8 cellular contexts compared by ENCODE assay signal in the genomic region with DNA sequence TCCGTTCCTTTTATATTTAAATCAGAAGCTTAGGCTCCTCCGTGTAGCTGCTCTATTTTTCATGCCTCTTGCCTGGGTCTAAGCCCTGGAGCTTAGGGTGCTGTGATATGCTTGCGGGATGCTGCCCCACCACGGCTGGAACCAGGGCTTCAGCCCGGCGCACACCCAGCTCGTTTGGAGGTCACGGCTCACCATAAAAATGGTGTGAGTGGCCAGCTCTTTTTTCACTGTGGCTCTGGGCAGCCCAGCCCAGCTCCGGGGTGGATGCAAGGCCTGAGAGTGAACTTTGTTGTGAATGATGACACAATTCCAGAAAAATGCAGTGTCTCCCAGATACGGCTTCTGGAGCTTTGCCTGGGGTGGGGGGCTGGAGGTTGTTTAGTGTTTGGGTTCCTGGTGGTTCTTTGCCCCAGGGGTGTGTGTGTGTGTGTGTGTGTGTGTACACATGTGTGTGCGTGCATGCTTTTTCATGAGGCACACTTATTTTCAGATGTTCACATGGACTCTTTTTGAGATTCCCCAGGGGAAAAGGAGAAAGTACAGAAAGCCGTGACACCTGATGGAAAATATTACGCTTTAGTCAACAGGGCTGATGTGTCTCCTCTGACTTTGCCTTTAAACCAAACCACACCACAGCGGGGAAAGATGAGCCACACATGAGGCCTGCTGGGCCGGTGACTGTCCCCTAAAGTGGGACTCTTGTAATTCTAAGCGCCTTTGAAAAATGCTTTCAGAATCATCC. TPM values are rescaled to one million over a fixed set of nuclear protein-coding genes. Genes with fewer than 3 reads are reported as not detected.
DNase-seq lines count a peak whose midpoint lies in the region; ATAC-seq, FAIRE-seq and TF ChIP-seq lines count a peak whose summit lies in the region.

No MANE protein-coding gene starts in this region.

- peak; percentile 30 for TF ChIP-seq CTCF in choroid plexus epithelial cell (conservative IDR thresholded peaks at IDR 0.05; ENCODE audit: low read depth, low read length)
- TF ChIP-seq CTCF in lung (IDR thresholded peaks at IDR 0.05; ENCODE audit: control extremely low read depth, extremely low read depth): no peak

- H3K9me3 Mint-ChIP-seq in CD4-positive, CD25-positive, alpha-beta regulatory T cell: peaks cover 0 to 3% (median 0%) of the 10 kb centered on the region in 7 donors

- no peak overlapping the region for H3K4me3 ChIP-seq in CD4-positive, CD25-positive, alpha-beta regulatory T cell (ENCODE audit: low read depth, low read length)
- H3K4me3 ChIP-seq in choroid plexus epithelial cell (ENCODE audit: low read depth, low read length) (no peak overlapping the region), lung (no peak overlapping the region)

- DNase-seq in CD4-positive, CD25-positive, alpha-beta regulatory T cell: no peak
- peak; percentile 89 for DNase-seq in RCC 7860 (ENCODE audit: low spot score)
- DNase-seq in choroid plexus epithelial cell (ENCODE audit: low read depth): peak; percentile 97
- DNase-seq in lung (ENCODE audit: low spot score): peak; percentile 51
- DNase-seq in stimulated activated CD8-positive, alpha-beta memory T cell treated with anti-CD3 and anti-CD28 coated beads, Interleukin-15, amount 100 ng/mL, for 48 hours (ENCODE audit: low read depth in 2 of 2): peak; percentile 55 to 65
- DNase-seq in NOMO-1 treated with dmso at 0.1 percent for 144 hours (lab: John Stamatoyannopoulos, UW; ENCODE audit: unreplicated experiment): no peak

- H3K4me3 Mint-ChIP-seq in CD4-positive, CD25-positive, alpha-beta regulatory T cell: no peak overlapping the region

- peak overlapping the region; percentile 57 to 88 (median 62) for H3K27ac Mint-ChIP-seq in CD4-positive, CD25-positive, alpha-beta regulatory T cell

- H3K9me3 ChIP-seq in CD4-positive, CD25-positive, alpha-beta regulatory T cell (ENCODE audit: control insufficient read depth in 2 of 2, low read length in 2 of 2): no peaks in the 10 kb centered on the region
- no peaks in the 10 kb centered on the region for H3K9me3 ChIP-seq in lung (ENCODE audit: control insufficient read depth in 2 of 2, insufficient read depth in 1 of 2, low read length in 1 of 2)

- no peaks in the 10 kb centered on the region for H3K36me3 ChIP-seq in CD4-positive, CD25-positive, alpha-beta regulatory T cell (ENCODE audit: control insufficient read depth, insufficient read depth, low read length)
- peaks cover 0 to 3% of the 10 kb centered on the region in 2 donors for H3K36me3 ChIP-seq in lung (ENCODE audit: control insufficient read depth in 2 of 2, insufficient read depth in 2 of 2, low read length in 2 of 2)

- H3K4me1 ChIP-seq in CD4-positive, CD25-positive, alpha-beta regulatory T cell (ENCODE audit: control insufficient read depth, insufficient read depth, low read length, poor library complexity, severe bottlenecking): peaks cover 2% of the 10 kb centered on the region
- H3K4me1 ChIP-seq in lung (ENCODE audit: control insufficient read depth in 2 of 2, insufficient read depth in 2 of 2, low read length in 2 of 2): peaks cover 36 to 37% of the 10 kb centered on the region in 2 donors

- peaks cover 4% of the 10 kb centered on the region for H3K36me3 Mint-ChIP-seq in CD4-positive, CD25-positive, alpha-beta regulatory T cell

- H3K27ac ChIP-seq in CD4-positive, CD25-positive, alpha-beta regulatory T cell (ENCODE audit: insufficient read depth, low read length, poor library complexity, severe bottlenecking): peak overlapping the region; percentile 14
- peak overlapping the region; percentile 80 to 84 for H3K27ac ChIP-seq in lung (ENCODE audit: low read depth in 1 of 2, low read length in 1 of 2)

- WGBS in lung, 2 donors: 61 to 69% methylated on average over 16 of the region's 16 CpGs

- peak; percentile 83 for FAIRE-seq in RCC 7860 (lab: Jason Lieb, UNC)

- no peaks in the 10 kb centered on the region for H3K27me3 Mint-ChIP-seq in CD4-positive, CD25-positive, alpha-beta regulatory T cell

- no peaks in the 10 kb centered on the region for H3K27me3 ChIP-seq in CD4-positive, CD25-positive, alpha-beta regulatory T cell (ENCODE audit: control insufficient read depth, insufficient read depth, low read length)
- H3K27me3 ChIP-seq in lung (ENCODE audit: control insufficient read depth, insufficient read depth): no peaks in the 10 kb centered on the region

- peaks cover 9 to 48% (median 18%) of the 10 kb centered on the region in 4 donors for H3K4me1 Mint-ChIP-seq in CD4-positive, CD25-positive, alpha-beta regulatory T cell

- ATAC-seq in CD4-positive, CD25-positive, alpha-beta regulatory T cell (ENCODE audit: low read depth in 2 of 2): no peak
- ATAC-seq in lung (ENCODE audit: insufficient read depth, low FRiP score) (peak; percentile 65), HG02973 (IDR thresholded peaks at IDR 0.05; ENCODE audit: unreplicated experiment) (no peak), GM18498 (IDR thresholded peaks at IDR 0.05; ENCODE audit: unreplicated experiment) (no peak)

RNA-seq across cellular contexts. Expression of a gene that starts 46.2 kb away (rescaled TPM):
- 46.4 TPM for total RNA-seq in CD4-positive, CD25-positive, alpha-beta regulatory T cell
- 10 to 100 TPM in 3 of 4 donors, 1 to 10 TPM in 1; 5.1 to 14.7 (median 12.6) TPM for polyA plus RNA-seq in CD4-positive, CD25-positive, alpha-beta regulatory T cell
- total RNA-seq in lung: 10 to 100 TPM; 42.7 to 43.1 TPM
- polyA plus RNA-seq in lung: 10 to 100 TPM; 18.5 to 37.9 TPM

Comparison
In these comparisons a context has a peak if more than half of its experiments do, and no peak if none do; other contexts are left out.
1. DNase-seq: peak in RCC 7860 (single experiment), choroid plexus epithelial cell (single experiment), lung (single experiment) and stimulated activated CD8-positive, alpha-beta memory T cell treated with anti-CD3 and anti-CD28 coated beads, Interleukin-15, amount 100 ng/mL, for 48 hours (2 of 2); none in CD4-positive, CD25-positive, alpha-beta regulatory T cell (0 of 3) and NOMO-1 treated with dmso at 0.1 percent for 144 hours (single experiment).